In the genomic region with DNA sequence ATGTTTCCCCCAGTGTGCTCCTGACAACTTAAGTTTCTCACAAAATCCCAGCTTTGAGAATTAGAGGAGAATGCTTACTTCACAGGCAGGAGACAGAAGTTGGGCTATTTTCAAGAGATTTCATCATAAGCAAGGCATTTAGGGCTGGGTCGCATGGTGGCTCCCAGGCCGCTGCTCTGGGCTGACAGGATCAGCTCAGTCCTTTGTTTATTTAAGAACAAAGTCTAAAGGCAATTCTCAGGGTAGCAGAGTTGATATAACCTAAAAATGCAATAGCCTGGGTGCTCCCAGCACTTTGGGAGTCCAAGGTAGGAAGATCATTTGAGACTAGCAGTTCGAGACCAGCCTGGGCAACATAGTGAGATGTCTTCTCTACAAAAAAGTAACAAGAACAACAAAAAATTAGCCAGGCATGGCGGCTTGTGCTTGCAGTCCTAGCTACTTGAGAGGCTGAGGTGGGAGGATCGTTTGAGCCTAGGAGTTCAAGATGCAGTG, we compare ENCODE assay signal across 21 cellular contexts. TPM values are rescaled to one million over a fixed set of nuclear protein-coding genes. Genes with fewer than 3 reads are reported as not detected.
DNase-seq lines count a peak whose midpoint lies in the region; ATAC-seq and TF ChIP-seq lines count a peak whose summit lies in the region.
"Had no signal": no experiment of that assay in that cellular context is flagged by ENCODE, and none has a peak within 500 bp of the region (broad histone marks: within the 10 kb centered on the region; RNA-seq: fewer than 3 reads in every experiment).

No MANE protein-coding gene starts in this region.

- peak; percentile 85 to 97 (median 93) for ATAC-seq in right lobe of liver
- ATAC-seq in GM18502 (IDR thresholded peaks at IDR 0.05; ENCODE audit: poor library complexity, unreplicated experiment), result no peak
- ATAC-seq: GM23338 had no signal

- H3K27ac Mint-ChIP-seq in activated naive CD8-positive, alpha-beta T cell treated with anti-CD3 and anti-CD28 coated beads for 36 hours, result no peak overlapping the region
- H3K27ac Mint-ChIP-seq: GM23338, naive B cell had no signal

- peaks cover 42% of the 10 kb centered on the region for H3K27me3 Mint-ChIP-seq in activated naive CD8-positive, alpha-beta T cell treated with anti-CD3 and anti-CD28 coated beads for 36 hours

- no peaks in the 10 kb centered on the region for H3K36me3 Mint-ChIP-seq in activated naive CD8-positive, alpha-beta T cell treated with anti-CD3 and anti-CD28 coated beads for 36 hours
- H3K36me3 Mint-ChIP-seq: brain, naive B cell had no signal

- H3K4me3 ChIP-seq in PC-9 (no peak overlapping the region), esophagus squamous epithelium (no peak overlapping the region), right lobe of liver (no peak overlapping the region), MM.1S (ENCODE audit: low read length) (no peak overlapping the region)
- H3K4me3 ChIP-seq: GM23338, SJCRH30, vagina had no signal

- H3K27me3 ChIP-seq in PC-9 (ENCODE audit: insufficient read depth, low read depth) (no peaks in the 10 kb centered on the region), esophagus squamous epithelium (no peaks in the 10 kb centered on the region), right lobe of liver (no peaks in the 10 kb centered on the region), MM.1S (replicated peaks; ENCODE audit: insufficient read depth, low read length) (no peaks in the 10 kb centered on the region)
- H3K27me3 ChIP-seq: SJCRH30, vagina had no signal

- no peak overlapping the region for H3K9ac ChIP-seq in MM.1S (ENCODE audit: low read length)

- H3K4me1 Mint-ChIP-seq in activated naive CD8-positive, alpha-beta T cell treated with anti-CD3 and anti-CD28 coated beads for 36 hours, result no peaks in the 10 kb centered on the region
- H3K4me1 Mint-ChIP-seq: brain had no signal

- H3K9me2 ChIP-seq in PC-9 (ENCODE audit: insufficient read depth) (no peaks in the 10 kb centered on the region), MM.1S (replicated peaks; ENCODE audit: insufficient read depth, low read length) (no peaks in the 10 kb centered on the region)

- CTCF ChIA-PET in PC-9 (lab: Charles Lee), result no interaction called here

- H3F3A ChIP-seq in PC-9 (ENCODE audit: insufficient read depth, low read depth), result peaks cover 59% of the 10 kb centered on the region
- no peaks in the 10 kb centered on the region for H3F3A ChIP-seq in MM.1S (ENCODE audit: insufficient read depth, low read length)

- H4K20me1 ChIP-seq in PC-9 (ENCODE audit: insufficient read depth), result no peaks in the 10 kb centered on the region
- H4K20me1 ChIP-seq in MM.1S (ENCODE audit: insufficient read depth, low read length), result no peaks in the 10 kb centered on the region

- H3K27ac ChIP-seq in PC-9, result peak overlapping the region; percentile 100
- H3K27ac ChIP-seq in esophagus squamous epithelium, result peak overlapping the region in 3 of 4 donors; percentile 29 to 71 (median 67)
- peak overlapping the region; percentile 14 to 66 (median 29) for H3K27ac ChIP-seq in right lobe of liver
- H3K27ac ChIP-seq in MM.1S (ENCODE audit: low read length), result no peak overlapping the region
- H3K27ac ChIP-seq: SJCRH30, vagina had no signal

- H3K4me1 ChIP-seq in PC-9 (replicated peaks; ENCODE audit: insufficient read depth) (peaks cover 64% of the 10 kb centered on the region), esophagus squamous epithelium (peaks cover 0 to 58% (median 34%) of the 10 kb centered on the region in 3 donors), right lobe of liver (peaks cover 0 to 36% (median 5%) of the 10 kb centered on the region in 4 donors), MM.1S (ENCODE audit: low read length) (no peaks in the 10 kb centered on the region)
- H3K4me1 ChIP-seq: SJCRH30 had no signal

- H3K36me3 ChIP-seq in PC-9 (ENCODE audit: low read depth) (no peaks in the 10 kb centered on the region), esophagus squamous epithelium (no peaks in the 10 kb centered on the region), right lobe of liver (no peaks in the 10 kb centered on the region), MM.1S (replicated peaks; ENCODE audit: insufficient read depth, low read length) (no peaks in the 10 kb centered on the region)
- H3K36me3 ChIP-seq: SJCRH30, vagina had no signal

- TF ChIP-seq CTCF in PC-9 (conservative IDR thresholded peaks at IDR 0.05), result no peak
- no peak for TF ChIP-seq CTCF in esophagus squamous epithelium (IDR thresholded peaks at IDR 0.05)
- TF ChIP-seq CTCF in right lobe of liver (IDR thresholded peaks at IDR 0.05), result no peak
- TF ChIP-seq CTCF in MM.1S (IDR thresholded peaks at IDR 0.05; ENCODE audit: low read length), result no peak

- TF ChIP-seq POLR2A in esophagus squamous epithelium (IDR thresholded peaks at IDR 0.05), result no peak
- TF ChIP-seq POLR2A in right lobe of liver (IDR thresholded peaks at IDR 0.05), result no peak

- WGBS in esophagus squamous epithelium, 2 donors, result 57 to 65% methylated on average over 5 of the region's 5 CpGs
- WGBS in right lobe of liver (ENCODE audit: insufficient coverage, low coverage, low lambda C conversion rate, missing lambda C conversion rate), result 25% methylated on average over 5 of the region's 5 CpGs

- BruUV-seq in PC-9 (replicated peaks; lab: Mats Ljungman, UMichigan), result no TSS peak

- POLR2A ChIA-PET in PC-9 (lab: Charles Lee; ENCODE audit: unreplicated experiment), result interaction anchor here (0.8 kb wide), 1 partner anchor 11 kb away, joined by 12 read pairs; no protein-coding TSS in a partner anchor

- no peaks in the 10 kb centered on the region for H3K9me3 Mint-ChIP-seq in activated naive CD8-positive, alpha-beta T cell treated with anti-CD3 and anti-CD28 coated beads for 36 hours

- H3K4me3 Mint-ChIP-seq in activated naive CD8-positive, alpha-beta T cell treated with anti-CD3 and anti-CD28 coated beads for 36 hours, result no peak overlapping the region
- H3K4me3 Mint-ChIP-seq: brain, GM23338 had no signal

- H2AFZ ChIP-seq in PC-9 (no peak overlapping the region), MM.1S (ENCODE audit: low read length) (no peak overlapping the region)
- H2AFZ ChIP-seq: GM23338 had no signal

- DNase-seq in AG20443 (ENCODE audit: low spot score) (peak; percentile 43), PC-9 (peak; percentile 36 to 63), esophagus squamous epithelium (lab: John Stamatoyannopoulos, UW) (no peak), right lobe of liver (peak; percentile 68 to 84 (median 78)), MM.1S (no peak), Ammon's horn (ENCODE audit: low spot score) (no peak)
- no peak for DNase-seq in activated naive CD8-positive, alpha-beta T cell treated with anti-CD3 and anti-CD28 coated beads for 36 hours
- DNase-seq: activated CD4-positive, alpha-beta T cell treated with anti-CD3 and anti-CD28 coated beads for 1 hour; activated naive CD4-positive, alpha-beta T cell treated with Interleukin-2 at 50 U/mL for 16 hours; dermis blood vessel endothelial cell; erythroblast; naive B cell; NCI-H187; NCI-H345; SJCRH30; T-helper 9 cell had no signal

- intact Hi-C loops in PC-9 (cut with micrococcal nuclease; ENCODE audit: unreplicated experiment), result no loop called here
- intact Hi-C loops in esophagus squamous epithelium (cut with DNase I), result no loop called here
- intact Hi-C loops in right lobe of liver (cut with DNase I), result no loop called here

- H3K79me2 ChIP-seq in PC-9 (ENCODE audit: low read depth) (0 out of 2 replicates have a peak, but pooled peaks cover 7% of the 10 kb centered on the region), MM.1S (ENCODE audit: low read length) (no peaks in the 10 kb centered on the region)

- no peaks in the 10 kb centered on the region for H3K9me3 ChIP-seq in PC-9 (ENCODE audit: insufficient read depth, low read depth)
- H3K9me3 ChIP-seq in esophagus squamous epithelium, result no peaks in the 10 kb centered on the region
- H3K9me3 ChIP-seq in right lobe of liver, result no peaks in the 10 kb centered on the region
- H3K9me3 ChIP-seq in MM.1S (replicated peaks; ENCODE audit: insufficient read depth, low read length), result no peaks in the 10 kb centered on the region
- H3K9me3 ChIP-seq: SJCRH30, vagina had no signal

- H3K4me2 ChIP-seq in PC-9 (peak overlapping the region; percentile 74), MM.1S (ENCODE audit: low read depth, low read length) (no peak overlapping the region)
- H3K4me2 ChIP-seq: GM23338 had no signal

RNA-seq across cellular contexts. Expression of gene FOXQ1, which starts 10.9 kb away (rescaled TPM):
- total RNA-seq in PC-9 (2021) (55.8 and 57.0 TPM in 2 replicates), esophagus squamous epithelium (10 to 100 TPM in 3 of 4 donors, 1 to 10 TPM in 1; 8.1 to 13.0 (median 10.7) TPM), right lobe of liver (1 to 10 TPM in 1 of 6 experiments, under 1 TPM in 5; 0.12 to 4.0 (median 0.23) TPM)
- not detected for total RNA-seq in activated naive CD8-positive, alpha-beta T cell treated with anti-CD3 and anti-CD28 coated beads for 36 hours
- total RNA-seq: dermis blood vessel endothelial cell, GM23338, posterior vena cava, SJCRH30 had no signal

Comparison
In these comparisons a context has a peak if more than half of its experiments do, and no peak if none do; other contexts are left out.
1. DNase-seq: peak in AG20443 (single experiment), PC-9 (2 of 2) and right lobe of liver (3 of 3); none in esophagus squamous epithelium (single experiment), activated naive CD8-positive, alpha-beta T cell treated with anti-CD3 and anti-CD28 coated beads for 36 hours (single experiment), MM.1S (single experiment) and Ammon's horn (single experiment).